15 cellular contexts compared by ENCODE assay signal in the genomic region with DNA sequence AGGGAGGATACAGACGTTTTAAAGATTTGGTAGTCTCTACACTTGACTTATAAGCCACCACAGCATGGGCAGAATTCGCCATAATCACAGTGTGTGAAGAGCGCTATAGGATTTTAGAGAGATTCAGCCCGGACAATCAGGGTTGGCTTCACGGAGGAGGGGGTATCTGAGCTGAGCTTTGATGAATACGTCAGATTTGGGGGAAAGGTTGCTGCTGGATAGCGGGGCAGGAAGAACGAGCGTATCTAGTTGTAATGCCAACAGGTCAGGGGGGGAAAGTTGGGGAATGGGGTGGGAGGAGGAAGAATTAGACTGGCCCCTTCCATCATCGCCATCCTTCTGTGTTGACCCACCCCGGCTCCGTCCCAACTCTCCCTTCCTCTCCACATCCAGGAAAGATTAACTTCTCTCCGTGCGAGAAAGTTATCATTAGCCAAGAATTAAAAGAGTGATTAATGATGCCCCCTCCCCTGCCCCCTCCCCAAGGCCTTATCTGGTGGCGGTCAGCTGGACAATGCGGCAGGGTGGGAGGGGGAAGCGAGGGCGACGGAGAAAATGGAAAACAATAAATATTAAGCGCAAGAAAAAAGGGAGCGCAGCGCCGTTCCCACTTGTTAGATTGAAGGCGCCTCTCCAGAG. TPM values are rescaled to one million over a fixed set of nuclear protein-coding genes. Genes with fewer than 3 reads are reported as not detected.
DNase-seq lines count a peak whose midpoint lies in the region; ATAC-seq and TF ChIP-seq lines count a peak whose summit lies in the region.
"Had no signal": no experiment of that assay in that cellular context is flagged by ENCODE, and none has a peak within 500 bp of the region (broad histone marks: within the 10 kb centered on the region; RNA-seq: fewer than 3 reads in every experiment).

No MANE protein-coding gene starts in this region.

- H3K23me2 ChIP-seq in H9 (ENCODE audit: insufficient read length, low read depth, low read length, poor library complexity, severe bottlenecking): peaks cover 11% of the 10 kb centered on the region

- H3K36me3 ChIP-seq in mesenchymal stem cell (ENCODE audit: control insufficient read depth in 1 of 2, insufficient read depth in 2 of 2, low read depth in 1 of 2, low read length in 2 of 2) (no peaks in the 10 kb centered on the region), smooth muscle cell (ENCODE audit: low read depth) (no peaks in the 10 kb centered on the region), tibial nerve (no peaks in the 10 kb centered on the region)
- H3K36me3 ChIP-seq: spleen had no signal

- H2BK12ac ChIP-seq in H9 (ENCODE audit: insufficient read length, low read depth, low read length) (no peak overlapping the region), mesenchymal stem cell (ENCODE audit: low read length in 2 of 2) (no peak overlapping the region)

- H3K9ac ChIP-seq in H9 (ENCODE audit: extremely low read depth, insufficient read length, low read length): no peak overlapping the region
- H3K9ac ChIP-seq in mesenchymal stem cell (ENCODE audit: low read length): no peak overlapping the region
- no peak overlapping the region for H3K9ac ChIP-seq in smooth muscle cell (ENCODE audit: low read depth)

- no peak overlapping the region for H2BK20ac ChIP-seq in H9 (ENCODE audit: low read depth, low read length, poor library complexity, severe bottlenecking)

- no peak overlapping the region for H2BK15ac ChIP-seq in H9 (ENCODE audit: low read depth, low read length)
- no peak overlapping the region for H2BK15ac ChIP-seq in mesenchymal stem cell (ENCODE audit: low read depth, poor library complexity, severe bottlenecking)

- ATAC-seq in GM19463 (IDR thresholded peaks at IDR 0.05; ENCODE audit: unreplicated experiment) (no peak), HG02884 (IDR thresholded peaks at IDR 0.05; ENCODE audit: unreplicated experiment) (no peak)
- ATAC-seq: activated naive CD8-positive, alpha-beta T cell treated with anti-CD3 and anti-CD28 coated beads, Interleukin-2, amount 50 U/mL, for 24 hours had no signal

- H3K4me3 ChIP-seq in mesenchymal stem cell (ENCODE audit: insufficient read depth in 1 of 2, low read depth in 1 of 2, low read length in 2 of 2): peak overlapping the region in 1 of 2 experiments; percentile 63
- peak overlapping the region; percentile 45 for H3K4me3 ChIP-seq in smooth muscle cell
- peak overlapping the region in 1 of 4 donors; percentile 38 for H3K4me3 ChIP-seq in tibial nerve

- H3K18ac ChIP-seq in H9 (ENCODE audit: insufficient read length, low read depth, low read length) (no peak overlapping the region), mesenchymal stem cell (ENCODE audit: low read depth in 1 of 2, low read length in 2 of 2) (no peak overlapping the region)

- no peaks in the 10 kb centered on the region for H3F3A ChIP-seq in smooth muscle cell (ENCODE audit: low read depth)

- no peak for DNase-seq in H9
- no peak for DNase-seq in chondrocyte (ENCODE audit: low spot score)
- no peak for DNase-seq in mesenchymal stem cell
- DNase-seq in smooth muscle cell (lab: John Stamatoyannopoulos, UW; ENCODE audit: unreplicated experiment): no peak
- DNase-seq in tibial nerve (ENCODE audit: low spot score in 2 of 2): no peak
- no peak for DNase-seq in midbrain (lab: John Stamatoyannopoulos, UW)
- DNase-seq: activated naive CD8-positive, alpha-beta T cell treated with anti-CD3 and anti-CD28 coated beads, Interleukin-2, amount 50 U/mL, for 24 hours; CD4-positive, CD25-positive, alpha-beta regulatory T cell; effector CD4-positive, alpha-beta T cell; NCI-H1436 treated with DMSO at 0.1 percent for 48 hours; spleen had no signal

- H2AFZ ChIP-seq in H9 (ENCODE audit: low read length) (no peak overlapping the region), mesenchymal stem cell (ENCODE audit: low read depth, low read length) (no peak overlapping the region), smooth muscle cell (ENCODE audit: low read depth) (peak overlapping the region; percentile 69)

- H3K56ac ChIP-seq in H9 (ENCODE audit: insufficient read length, low read depth, low read length): no peak overlapping the region

- H3K79me1 ChIP-seq in H9 (ENCODE audit: insufficient read depth, low read depth, low read length, poor library complexity, severe bottlenecking): no peaks in the 10 kb centered on the region
- H3K79me1 ChIP-seq in mesenchymal stem cell (replicated peaks; ENCODE audit: low read length, poor library complexity, severe bottlenecking): no peaks in the 10 kb centered on the region

- H3K4me1 ChIP-seq in H9 (ENCODE audit: insufficient read depth, low read length) (no peaks in the 10 kb centered on the region), mesenchymal stem cell (ENCODE audit: control insufficient read depth, insufficient read depth, low read depth, low read length) (peaks cover 7% of the 10 kb centered on the region), smooth muscle cell (ENCODE audit: low read depth) (peaks cover 8% of the 10 kb centered on the region), tibial nerve (peaks cover 0 to 15% (median 2%) of the 10 kb centered on the region in 4 donors)

- H3K27me3 ChIP-seq in H9 (ENCODE audit: insufficient read depth, low read length) (peaks cover 15% of the 10 kb centered on the region), mesenchymal stem cell (ENCODE audit: control insufficient read depth in 1 of 2, insufficient read depth in 1 of 2, low read length in 2 of 2) (peaks cover 66 to 70% of the 10 kb centered on the region in 2 experiments), smooth muscle cell (ENCODE audit: low read depth) (peaks cover 79% of the 10 kb centered on the region), tibial nerve (peaks cover 2 to 88% of the 10 kb centered on the region in 2 donors)

- TF ChIP-seq POLR2A in tibial nerve (IDR thresholded peaks at IDR 0.05): no peak

- WGBS in H9 (ENCODE audit: extremely low coverage, insufficient read length, low lambda C conversion rate): no CpG with 5 or more reads among the region's 24 CpGs
- 13% methylated on average over 15 of the region's 24 CpGs for WGBS in mesenchymal stem cell
- WGBS in smooth muscle cell (ENCODE audit: low lambda C conversion rate): 5% methylated on average over 21 of the region's 24 CpGs
- WGBS in tibial nerve, 2 donors: 5 to 8% methylated on average over 24 of the region's 24 CpGs

- H3K9me3 ChIP-seq in H9 (ENCODE audit: control insufficient read depth, low read depth, low read length): no peaks in the 10 kb centered on the region
- peaks cover 3% of the 10 kb centered on the region for H3K9me3 ChIP-seq in mesenchymal stem cell (ENCODE audit: control insufficient read depth, low read length)
- H3K9me3 ChIP-seq in smooth muscle cell (replicated peaks; ENCODE audit: low read depth): peaks cover 5% of the 10 kb centered on the region
- H3K9me3 ChIP-seq in tibial nerve: peaks cover 0 to 6% (median 0%) of the 10 kb centered on the region in 4 donors

- H2BK120ac ChIP-seq in H9 (ENCODE audit: low read depth, low read length, poor library complexity, severe bottlenecking) (no peak overlapping the region), mesenchymal stem cell (ENCODE audit: low read depth, low read length) (no peak overlapping the region)

- H3T11ph ChIP-seq in H9 (ENCODE audit: low read length): no peak overlapping the region

- H3K36me3 Mint-ChIP-seq in H9 (ENCODE audit: insufficient read depth in 1 of 3, low read depth in 3 of 3) (no peaks in the 10 kb centered on the region; a peak in 1 of 7 replicates), chondrocyte (ENCODE audit: low read depth) (peaks cover 4% of the 10 kb centered on the region)
- H3K36me3 Mint-ChIP-seq: CD4-positive, CD25-positive, alpha-beta regulatory T cell; IgD-negative memory B cell had no signal

- H3K27ac ChIP-seq in H9 (ENCODE audit: insufficient read length, low read depth, low read length) (no peak overlapping the region), mesenchymal stem cell (ENCODE audit: low read length, poor library complexity, severe bottlenecking) (no peak overlapping the region), smooth muscle cell (ENCODE audit: low read depth) (no peak overlapping the region), tibial nerve (no peak overlapping the region)
- H3K27ac ChIP-seq: spleen had no signal

- H4K8ac ChIP-seq in H9 (replicated peaks; ENCODE audit: insufficient read length, low read depth, low read length) (no peak overlapping the region), mesenchymal stem cell (ENCODE audit: low read length) (no peak overlapping the region)

- peaks cover 0 to 5% of the 10 kb centered on the region in 2 experiments; a peak in 4 of 5 replicates for H3K9me3 Mint-ChIP-seq in H9
- peaks cover 7% of the 10 kb centered on the region for H3K9me3 Mint-ChIP-seq in chondrocyte (ENCODE audit: low read depth)

- H4K20me1 ChIP-seq in H9 (ENCODE audit: control insufficient read depth, insufficient read depth, insufficient read length) (peaks cover 2% of the 10 kb centered on the region), smooth muscle cell (ENCODE audit: low read depth) (no peaks in the 10 kb centered on the region)

- TF ChIP-seq CTCF in H9 (conservative IDR thresholded peaks at IDR 0.05): no peak
- TF ChIP-seq CTCF in chondrocyte (IDR thresholded peaks at IDR 0.05): no peak
- TF ChIP-seq CTCF in smooth muscle cell (IDR thresholded peaks at IDR 0.05; ENCODE audit: borderline replicate concordance, insufficient read depth, poor library complexity, severe bottlenecking): no peak
- TF ChIP-seq CTCF in tibial nerve (IDR thresholded peaks at IDR 0.05): no peak

- H3K4me3 Mint-ChIP-seq in H9: peak overlapping the region; percentile 68 to 81
- H3K4me3 Mint-ChIP-seq in chondrocyte (ENCODE audit: unreplicated experiment): peak overlapping the region; percentile 63
- H3K4me3 Mint-ChIP-seq: activated naive CD8-positive, alpha-beta T cell treated with anti-CD3 and anti-CD28 coated beads, Interleukin-2, amount 50 U/mL, for 24 hours; memory B cell had no signal

- peak overlapping the region; percentile 72 for H3K4me2 ChIP-seq in H9 (ENCODE audit: insufficient read depth, insufficient read length, low read length)
- peak overlapping the region; percentile 80 for H3K4me2 ChIP-seq in mesenchymal stem cell (ENCODE audit: low read length, poor library complexity, severe bottlenecking)
- H3K4me2 ChIP-seq in smooth muscle cell: peak overlapping the region; percentile 87

- TF ChIP-seq EP300 in tibial nerve (IDR thresholded peaks at IDR 0.05): no peak

- H2BK5ac ChIP-seq in H9 (ENCODE audit: insufficient read length, low read length): no peak overlapping the region
- no peak overlapping the region for H2BK5ac ChIP-seq in mesenchymal stem cell (ENCODE audit: low read depth, low read length, poor library complexity, severe bottlenecking)

- H3K4me1 Mint-ChIP-seq in H9: peaks cover 22 to 32% of the 10 kb centered on the region in 2 experiments
- peaks cover 11% of the 10 kb centered on the region for H3K4me1 Mint-ChIP-seq in chondrocyte (ENCODE audit: low read depth)

- no peak overlapping the region; a peak in 1 of 7 replicates for H3K27ac Mint-ChIP-seq in H9
- no peak overlapping the region for H3K27ac Mint-ChIP-seq in chondrocyte (ENCODE audit: unreplicated experiment)
- H3K27ac Mint-ChIP-seq: activated naive CD8-positive, alpha-beta T cell treated with anti-CD3 and anti-CD28 coated beads, Interleukin-2, amount 50 U/mL, for 24 hours; CD4-positive, CD25-positive, alpha-beta regulatory T cell; memory B cell had no signal

- H3K27me3 Mint-ChIP-seq in H9 (ENCODE audit: low read depth): peaks cover 88% of the 10 kb centered on the region
- peaks cover 64% of the 10 kb centered on the region for H3K27me3 Mint-ChIP-seq in chondrocyte (ENCODE audit: low read depth)

- no peak overlapping the region for H3K23ac ChIP-seq in H9 (ENCODE audit: insufficient read length, low read depth, low read length)
- H3K23ac ChIP-seq in mesenchymal stem cell (ENCODE audit: low read length in 2 of 2): no peak overlapping the region

- no peak overlapping the region for H4K5ac ChIP-seq in H9 (ENCODE audit: insufficient read length, low read depth, low read length)

- H3K14ac ChIP-seq in H9 (ENCODE audit: insufficient read depth, low read length) (no peak overlapping the region), mesenchymal stem cell (ENCODE audit: low read length in 2 of 2) (no peak overlapping the region)

- H4K91ac ChIP-seq in H9 (ENCODE audit: insufficient read length, low read depth, low read length) (no peak overlapping the region), mesenchymal stem cell (ENCODE audit: low read length) (no peak overlapping the region)

- H3K79me2 ChIP-seq in H9 (ENCODE audit: insufficient read depth, low read length): no peaks in the 10 kb centered on the region
- no peaks in the 10 kb centered on the region for H3K79me2 ChIP-seq in smooth muscle cell (ENCODE audit: low read depth)

- H2AK5ac ChIP-seq in H9 (ENCODE audit: insufficient read length, low read length): no peak overlapping the region
- no peak overlapping the region for H2AK5ac ChIP-seq in mesenchymal stem cell (ENCODE audit: low read length, severe bottlenecking)

- H3K4ac ChIP-seq in H9 (ENCODE audit: low read depth, low read length): no peak overlapping the region
- no peak overlapping the region for H3K4ac ChIP-seq in mesenchymal stem cell (ENCODE audit: low read depth in 1 of 2, low read length in 2 of 2)

RNA-seq across cellular contexts. Expression of gene GPATCH2L, which starts 13.5 kb away (rescaled TPM):
- total RNA-seq in H9 (2021) (76.7 and 77.2 TPM in 2 replicates), chondrocyte (46.7 to 51.3 TPM (median 46.8 TPM) in 3 replicates), smooth muscle cell (53.4 and 56.1 TPM in 2 replicates), tibial nerve (10 to 100 TPM; 56.1 to 76.8 (median 71.7) TPM)
- polyA plus RNA-seq in mesenchymal stem cell (2013, experiment 1 of 2): 15.0 TPM
- 14.9 TPM for polyA plus RNA-seq in mesenchymal stem cell (2013, experiment 2 of 2)
- 14.5 and 18.0 TPM in 2 replicates for polyA plus RNA-seq in smooth muscle cell
